25 cellular contexts compared by ENCODE assay signal in genomic region chr7:25054849-25055248, GRCh38.
DNase-seq lines count a peak whose midpoint lies in the region; ATAC-seq, FAIRE-seq and TF ChIP-seq lines count a peak whose summit lies in the region.
"Had no signal": no experiment of that assay in that cellular context is flagged by ENCODE, and none has a peak within 500 bp of the region (broad histone marks: within the 10 kb centered on the region; RNA-seq: fewer than 3 reads in every experiment).

No MANE protein-coding gene starts in this region.

- no TSS peak for BruUV-seq in endothelial cell of umbilical vein (replicated peaks; lab: Mats Ljungman, UMichigan)

- H3K4me1 Mint-ChIP-seq in GM23338: peaks cover 7% of the 10 kb centered on the region; the same call in 2 of the 3 replicates
- H3K4me1 Mint-ChIP-seq: B cell; CD4-positive, CD25-positive, alpha-beta regulatory T cell had no signal

- no peaks in the 10 kb centered on the region for H3K9me3 ChIP-seq in endothelial cell of umbilical vein (replicated peaks; ENCODE audit: control insufficient read depth, insufficient read depth, low read length)
- H3K9me3 ChIP-seq in small intestine (ENCODE audit: control insufficient read depth, low read depth): no peaks in the 10 kb centered on the region
- no peaks in the 10 kb centered on the region for H3K9me3 ChIP-seq in body of pancreas
- no peaks in the 10 kb centered on the region for H3K9me3 ChIP-seq in ascending aorta
- H3K9me3 ChIP-seq: A549, BLaER1 had no signal

- dilution Hi-C loops in endothelial cell of umbilical vein (cut with MboI; ENCODE audit: extremely low pct_ligation_motif_present, low sequenced_read_pairs): no loop called here

- H3F3A ChIP-seq in GM23338 (replicated peaks; ENCODE audit: low read depth): no peaks in the 10 kb centered on the region

- no peaks in the 10 kb centered on the region for H3K9me2 ChIP-seq in GM23338 (ENCODE audit: insufficient read depth)

- no peak for ATAC-seq in GM23338
- no peak for ATAC-seq in body of pancreas
- ATAC-seq: A549; CD8-positive, alpha-beta T cell; HCT116 had no signal

- no peaks in the 10 kb centered on the region; the same call in 2 of the 3 replicates for H3K9me3 Mint-ChIP-seq in GM23338
- H3K9me3 Mint-ChIP-seq: CD8-positive, alpha-beta T cell; HFFc6 had no signal

- TF ChIP-seq CTCF in GM23338 (conservative IDR thresholded peaks at IDR 0.05; ENCODE audit: low read depth in 2 of 2) (no peak), RWPE1 (conservative IDR thresholded peaks at IDR 0.05; ENCODE audit: low read depth) (no peak), endothelial cell of umbilical vein (IDR thresholded peaks at IDR 0.05; ENCODE audit: extremely low read depth in 1 of 2, insufficient read depth in 1 of 2, low read depth in 1 of 2, low read length in 2 of 2) (no peak), body of pancreas (IDR thresholded peaks at IDR 0.05) (no peak), ascending aorta (IDR thresholded peaks at IDR 0.05) (no peak)

- WGBS in small intestine, 3 donors: 65 to 82% (median 66%) methylated on average over 2 of the region's 2 CpGs
- WGBS in body of pancreas, 2 donors: 75 to 79% methylated on average over 2 of the region's 2 CpGs

- no peak overlapping the region for H3K4me3 Mint-ChIP-seq in GM23338
- H3K4me3 Mint-ChIP-seq: B cell; CD4-positive, CD25-positive, alpha-beta regulatory T cell; CD8-positive, alpha-beta T cell; H9; HFFc6 had no signal

- CTCF ChIA-PET in RWPE1 (lab: Yijun Ruan, JAX) (no interaction called here), endothelial cell of umbilical vein (lab: Charles Lee) (interaction anchor here (1.3 kb wide), 1 partner anchor 243 kb away, joined by 4 read pairs; no protein-coding TSS in a partner anchor)

- no peak overlapping the region for H3K27ac Mint-ChIP-seq in GM23338
- H3K27ac Mint-ChIP-seq: B cell; CD4-positive, CD25-positive, alpha-beta regulatory T cell; CD8-positive, alpha-beta T cell; HFFc6 had no signal

- DNase-seq in GM23338 (ENCODE audit: low spot score): no peak
- DNase-seq in RWPE1 (ENCODE audit: low spot score): no peak
- no peak for DNase-seq in endothelial cell of umbilical vein (ENCODE audit: low read depth, low spot score)
- peak; percentile 8 for DNase-seq in small intestine
- no peak for DNase-seq in body of pancreas
- no peak for DNase-seq in ascending aorta (ENCODE audit: low spot score in 2 of 2)
- no peak for DNase-seq in AG08395 (ENCODE audit: low spot score)
- DNase-seq in NCI-H748 treated with DMSO at 0.1 percent for 48 hours (lab: John Stamatoyannopoulos, UW): no peak
- DNase-seq: 8988T; Caco-2; CD4-positive, CD25-positive, alpha-beta regulatory T cell; CD8-positive, alpha-beta T cell; DMS153; DND-41; GM23248; H9; HFFc6 had no signal

- no peak overlapping the region for H3K4me3 ChIP-seq in GM23338
- H3K4me3 ChIP-seq in endothelial cell of umbilical vein (replicated peaks in 1 of 3; ENCODE audit: insufficient read depth in 1 of 3, low read depth in 1 of 3, low read length in 3 of 3): no peak overlapping the region
- no peak overlapping the region for H3K4me3 ChIP-seq in small intestine (ENCODE audit: low read depth in 1 of 2, low read length in 2 of 2)
- no peak overlapping the region for H3K4me3 ChIP-seq in body of pancreas
- H3K4me3 ChIP-seq in ascending aorta: no peak overlapping the region
- H3K4me3 ChIP-seq: A549, BLaER1, GM23248 had no signal

- no peak overlapping the region for H3K27ac ChIP-seq in GM23338 (ENCODE audit: low read depth)
- H3K27ac ChIP-seq in RWPE1: 0 out of 2 replicates have a peak overlapping the region, but pooled peaks have one; percentile 22
- no peak overlapping the region for H3K27ac ChIP-seq in endothelial cell of umbilical vein (ENCODE audit: insufficient read depth, low read depth, low read length)
- H3K27ac ChIP-seq in small intestine (ENCODE audit: low read depth in 1 of 2, low read length in 1 of 2): no peak overlapping the region
- no peak overlapping the region for H3K27ac ChIP-seq in body of pancreas
- H3K27ac ChIP-seq in ascending aorta: no peak overlapping the region
- H3K27ac ChIP-seq: A549, BLaER1, C4-2B, GM23248 had no signal

- no peak overlapping the region for H3K4me2 ChIP-seq in GM23338
- H3K4me2 ChIP-seq in endothelial cell of umbilical vein (ENCODE audit: insufficient read depth, low read length): no peak overlapping the region
- H3K4me2 ChIP-seq: A549, BLaER1 had no signal

- H2AFZ ChIP-seq in GM23338: 0 out of 2 replicates have a peak overlapping the region, but pooled peaks have one; percentile 10
- H2AFZ ChIP-seq in endothelial cell of umbilical vein (ENCODE audit: low read depth, low read length): no peak overlapping the region
- H2AFZ ChIP-seq: GM23248 had no signal

- intact Hi-C loops in endothelial cell of umbilical vein (cut with micrococcal nuclease): no loop called here
- intact Hi-C loops in body of pancreas (cut with DNase I): no loop called here
- intact Hi-C loops in ascending aorta (cut with DNase I): no loop called here

- H3K9me1 ChIP-seq in endothelial cell of umbilical vein (replicated peaks; ENCODE audit: control insufficient read depth, extremely low read depth, insufficient read depth, low read length): no peaks in the 10 kb centered on the region

- H3K79me2 ChIP-seq in GM23338 (replicated peaks; ENCODE audit: insufficient read depth) (no peaks in the 10 kb centered on the region), endothelial cell of umbilical vein (ENCODE audit: control insufficient read depth, insufficient read depth, low read length) (no peaks in the 10 kb centered on the region)

- H3K27me3 ChIP-seq in GM23338 (ENCODE audit: insufficient read depth) (no peaks in the 10 kb centered on the region), endothelial cell of umbilical vein (ENCODE audit: control insufficient read depth in 2 of 2, insufficient read depth in 2 of 2, low read length in 2 of 2) (peaks cover 0 to 3% of the 10 kb centered on the region in 2 experiments), small intestine (ENCODE audit: control insufficient read depth in 2 of 2, insufficient read depth in 2 of 2, low read length in 2 of 2) (peaks cover 0 to 2% of the 10 kb centered on the region in 2 donors), body of pancreas (no peaks in the 10 kb centered on the region), ascending aorta (no peaks in the 10 kb centered on the region)
- H3K27me3 ChIP-seq: BLaER1 had no signal

- peaks cover 10% of the 10 kb centered on the region for H3K27me3 Mint-ChIP-seq in GM23338 (ENCODE audit: insufficient read depth, low read depth, poor library complexity)

- no peaks in the 10 kb centered on the region for H3K36me3 Mint-ChIP-seq in GM23338 (ENCODE audit: low read depth)
- H3K36me3 Mint-ChIP-seq: CD4-positive, CD25-positive, alpha-beta regulatory T cell; CD8-positive, alpha-beta T cell had no signal

- H3K4me1 ChIP-seq in GM23338 (ENCODE audit: insufficient read depth) (no peaks in the 10 kb centered on the region; the same call in 1 of the 2 replicates), endothelial cell of umbilical vein (ENCODE audit: control insufficient read depth, extremely low read depth, insufficient read depth, low read length) (no peaks in the 10 kb centered on the region), small intestine (ENCODE audit: control insufficient read depth in 2 of 2, insufficient read depth in 1 of 2, low read depth in 1 of 2, low read length in 1 of 2) (no peaks in the 10 kb centered on the region), body of pancreas (no peaks in the 10 kb centered on the region), ascending aorta (no peaks in the 10 kb centered on the region)
- H3K4me1 ChIP-seq: A549, BLaER1, Caco-2 had no signal

- no peaks in the 10 kb centered on the region for H4K20me1 ChIP-seq in GM23338 (replicated peaks; ENCODE audit: insufficient read depth)
- H4K20me1 ChIP-seq in endothelial cell of umbilical vein (replicated peaks; ENCODE audit: control insufficient read depth, extremely low read depth, insufficient read depth, low read length): no peaks in the 10 kb centered on the region
- H4K20me1 ChIP-seq: BLaER1 had no signal

- no peak overlapping the region for H3K9ac ChIP-seq in endothelial cell of umbilical vein (replicated peaks; ENCODE audit: extremely low read depth, insufficient read depth, low read length)
- H3K9ac ChIP-seq: BLaER1, GM23248 had no signal

- peak; percentile 31 for FAIRE-seq in endothelial cell of umbilical vein (lab: Jason Lieb, UNC)
- no peak for FAIRE-seq in small intestine (lab: Jason Lieb, UNC)
- FAIRE-seq: A549, G401.6, GM12892, GM19239 had no signal

- TF ChIP-seq POLR2A in endothelial cell of umbilical vein (IDR thresholded peaks at IDR 0.05; ENCODE audit: low read depth, low read length): no peak
- no peak for TF ChIP-seq POLR2A in body of pancreas (IDR thresholded peaks at IDR 0.05)

- H3K36me3 ChIP-seq in GM23338 (ENCODE audit: insufficient read depth) (no peaks in the 10 kb centered on the region), endothelial cell of umbilical vein (ENCODE audit: control insufficient read depth in 2 of 2, extremely low read depth in 1 of 2, insufficient read depth in 2 of 2, low read length in 2 of 2) (no peaks in the 10 kb centered on the region), small intestine (ENCODE audit: control insufficient read depth in 2 of 2, insufficient read depth in 2 of 2, low read length in 2 of 2) (no peaks in the 10 kb centered on the region), body of pancreas (replicated peaks in 1 of 2; ENCODE audit: insufficient read depth in 1 of 2, low read depth in 2 of 2) (no peaks in the 10 kb centered on the region), ascending aorta (no peaks in the 10 kb centered on the region)
- H3K36me3 ChIP-seq: BLaER1 had no signal

- POLR2A ChIA-PET in RWPE1 (lab: Yijun Ruan, JAX; ENCODE audit: low non-redundant PET): no interaction called here
- POLR2A ChIA-PET in endothelial cell of umbilical vein (lab: Charles Lee): no interaction called here

TF ChIP-seq in GM23338, 12 proteins besides CTCF, POLR2A, EP300 and RAD21 (continues in another document):
- TF ChIP-seq NANOG (IDR thresholded peaks at IDR 0.05; ENCODE audit: borderline replicate concordance) (no peak), STAT1 (IDR thresholded peaks at IDR 0.05; ENCODE audit: unreplicated experiment) (no peak), CREB1 (CRISPR knock-in tag; IDR thresholded peaks at IDR 0.05; ENCODE audit: low read depth) (no peak)

TF ChIP-seq in endothelial cell of umbilical vein, 7 proteins besides CTCF, POLR2A, EP300 and RAD21 (continues in another document):
- TF ChIP-seq EZH2 (IDR thresholded peaks at IDR 0.05; ENCODE audit: borderline replicate concordance, low read depth, low read length, severe bottlenecking) (no peak), MYC (IDR thresholded peaks at IDR 0.05; ENCODE audit: low read depth, low read length) (no peak), JUN (IDR thresholded peaks at IDR 0.05; ENCODE audit: borderline replicate concordance, insufficient read depth, insufficient read length, low read depth) (no peak), GATA2 (IDR thresholded peaks at IDR 0.05; ENCODE audit: insufficient read depth, insufficient read length, low read depth, low read length) (no peak), FOS (IDR thresholded peaks at IDR 0.05; ENCODE audit: borderline replicate concordance, insufficient read depth, low read length) (no peak)
- TF ChIP-seq, protein P1, sequence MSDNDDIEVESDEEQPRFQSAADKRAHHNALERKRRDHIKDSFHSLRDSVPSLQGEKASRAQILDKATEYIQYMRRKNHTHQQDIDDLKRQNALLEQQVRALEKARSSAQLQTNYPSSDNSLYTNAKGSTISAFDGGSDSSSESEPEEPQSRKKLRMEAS (IDR thresholded peaks at IDR 0.05; ENCODE audit: insufficient read depth, insufficient read length): no peak
